ENCODE assay signal across 17 cellular contexts in genomic region chr5:40381676-40382363, GRCh38.
DNase-seq lines count a peak whose midpoint lies in the region; ATAC-seq, FAIRE-seq and TF ChIP-seq lines count a peak whose summit lies in the region.
"Had no signal": no experiment of that assay in that cellular context is flagged by ENCODE, and none has a peak within 500 bp of the region (broad histone marks: within the 10 kb centered on the region; RNA-seq: fewer than 3 reads in every experiment).

No MANE protein-coding gene starts in this region.

- H3K27me3 Mint-ChIP-seq in activated T-cell treated with anti-CD3 and anti-CD28 coated beads, Interleukin-2, amount 50 U/mL, for 72 hours (ENCODE audit: low read depth) = no peaks in the 10 kb centered on the region
- H3K27me3 Mint-ChIP-seq: activated CD8-positive, alpha-beta memory T cell treated with anti-CD3 and anti-CD28 coated beads, Interleukin-2, amount 10 ng/mL, durations not matched to agents 7 days and 5 days; type B pancreatic cell had no signal

- DNase-seq in activated T-cell treated with anti-CD3 and anti-CD28 coated beads, Interleukin-2, amount 50 U/mL, for 72 hours = no peak
- DNase-seq in activated T-cell treated with anti-CD3 and anti-CD28 coated beads for 4 hours (no peak), NCI-H226 (peak; percentile 47), bronchial epithelial cell (ENCODE audit: low read depth) (peak; percentile 98), GM10266 (ENCODE audit: extremely low spot score) (no peak), GM13976 (ENCODE audit: low spot score) (no peak)
- no peak for DNase-seq in stimulated activated CD4-positive, alpha-beta T cell treated with anti-CD3 and anti-CD28 coated beads, Interleukin-15, amount 100 ng/mL, for 24 hours
- DNase-seq: activated CD8-positive, alpha-beta memory T cell treated with anti-CD3 and anti-CD28 coated beads, Interleukin-2, amount 10 ng/mL, durations not matched to agents 7 days and 5 days; aorta; foreskin melanocyte; NCI-H1417 treated with DMSO at 0.1 percent for 48 hours; NCI-H524 treated with DMSO at 0.1 percent for 48 hours; ovary had no signal

- no peak for FAIRE-seq in bronchial epithelial cell (lab: Jason Lieb, UNC)
- FAIRE-seq: D721Med, islet of Langerhans had no signal

- peaks cover 85% of the 10 kb centered on the region for H3K4me1 Mint-ChIP-seq in activated T-cell treated with anti-CD3 and anti-CD28 coated beads, Interleukin-2, amount 50 U/mL, for 72 hours (ENCODE audit: low read depth)

- in situ Hi-C loops in GM13976 (cut with MboI; ENCODE audit: low sequenced_read_pairs, unreplicated experiment) = no loop called here

- H3K27me3 ChIP-seq in bronchial epithelial cell (ENCODE audit: control insufficient read depth, insufficient read depth, low read length) = no peaks in the 10 kb centered on the region
- H3K27me3 ChIP-seq in skeletal muscle satellite cell (ENCODE audit: control insufficient read depth, insufficient read depth, low read length) = no peaks in the 10 kb centered on the region
- H3K27me3 ChIP-seq: ovary had no signal

- peak overlapping the region; percentile 25 to 55 for H3K4me3 Mint-ChIP-seq in activated T-cell treated with anti-CD3 and anti-CD28 coated beads, Interleukin-2, amount 50 U/mL, for 72 hours
- H3K4me3 Mint-ChIP-seq: activated CD8-positive, alpha-beta memory T cell treated with anti-CD3 and anti-CD28 coated beads, Interleukin-2, amount 10 ng/mL, durations not matched to agents 7 days and 5 days; type B pancreatic cell had no signal

- H3K9me3 ChIP-seq in skeletal muscle satellite cell (replicated peaks; ENCODE audit: low read length) = no peaks in the 10 kb centered on the region
- H3K9me3 ChIP-seq: ovary had no signal

- no peak overlapping the region for H3K9ac ChIP-seq in skeletal muscle satellite cell (ENCODE audit: low read depth, low read length)

- peak; percentile 32 to 43 for ATAC-seq in activated T-cell treated with anti-CD3 and anti-CD28 coated beads, Interleukin-2, amount 50 U/mL, for 72 hours (replicated peaks in 1 of 2)
- ATAC-seq: activated CD8-positive, alpha-beta memory T cell treated with anti-CD3 and anti-CD28 coated beads, Interleukin-2, amount 10 ng/mL, durations not matched to agents 7 days and 5 days had no signal

- no peak overlapping the region for H3K4me3 ChIP-seq in bronchial epithelial cell (ENCODE audit: low read depth, low read length)
- no peak overlapping the region for H3K4me3 ChIP-seq in skeletal muscle satellite cell (ENCODE audit: low read length)
- H3K4me3 ChIP-seq: ovary had no signal

- peak overlapping the region; percentile 39 for H3K4me2 ChIP-seq in skeletal muscle satellite cell (ENCODE audit: low read length)

- peak overlapping the region; percentile 83 for H3K27ac Mint-ChIP-seq in activated T-cell treated with anti-CD3 and anti-CD28 coated beads, Interleukin-2, amount 50 U/mL, for 72 hours
- H3K27ac Mint-ChIP-seq: activated CD8-positive, alpha-beta memory T cell treated with anti-CD3 and anti-CD28 coated beads, Interleukin-2, amount 10 ng/mL, durations not matched to agents 7 days and 5 days; type B pancreatic cell had no signal

- no peaks in the 10 kb centered on the region for H3K36me3 ChIP-seq in bronchial epithelial cell (ENCODE audit: control insufficient read depth, insufficient read depth, low read length)
- H3K36me3 ChIP-seq in skeletal muscle satellite cell (ENCODE audit: insufficient read depth, low read length) = no peaks in the 10 kb centered on the region
- H3K36me3 ChIP-seq: ovary had no signal

- TF ChIP-seq CTCF in bronchial epithelial cell (IDR thresholded peaks at IDR 0.05; ENCODE audit: insufficient read depth, low read length, severe bottlenecking) = no peak
- TF ChIP-seq CTCF in GM10266 (IDR thresholded peaks at IDR 0.05; ENCODE audit: control insufficient read depth, insufficient read depth, low read depth, missing control alignments) = no peak
- TF ChIP-seq CTCF in GM13976 (IDR thresholded peaks at IDR 0.05; ENCODE audit: borderline replicate concordance, control extremely low read depth, extremely low read depth, insufficient read depth, missing control alignments) = no peak

- peaks cover 7 to 10% of the 10 kb centered on the region in 2 donors for H3K9me3 Mint-ChIP-seq in activated T-cell treated with anti-CD3 and anti-CD28 coated beads, Interleukin-2, amount 50 U/mL, for 72 hours
- H3K9me3 Mint-ChIP-seq: type B pancreatic cell had no signal

- H3K36me3 Mint-ChIP-seq in activated T-cell treated with anti-CD3 and anti-CD28 coated beads, Interleukin-2, amount 50 U/mL, for 72 hours (ENCODE audit: insufficient read depth in 2 of 2) = peaks cover 8 to 17% of the 10 kb centered on the region in 2 donors
- H3K36me3 Mint-ChIP-seq: type B pancreatic cell had no signal

- H3K4me1 ChIP-seq in skeletal muscle satellite cell (ENCODE audit: control insufficient read depth, insufficient read depth, low read length) = peaks cover 51% of the 10 kb centered on the region

Comparison
In these comparisons a context has a peak if more than half of its experiments do, and no peak if none do; other contexts are left out.
1. DNase-seq: peak in NCI-H226 (single experiment) and bronchial epithelial cell (single experiment); none in activated T-cell treated with anti-CD3 and anti-CD28 coated beads, Interleukin-2, amount 50 U/mL, for 72 hours (0 of 2), activated T-cell treated with anti-CD3 and anti-CD28 coated beads for 4 hours (single experiment), stimulated activated CD4-positive, alpha-beta T cell treated with anti-CD3 and anti-CD28 coated beads, Interleukin-15, amount 100 ng/mL, for 24 hours (single experiment), GM10266 (single experiment) and GM13976 (single experiment).